In the genomic region with DNA sequence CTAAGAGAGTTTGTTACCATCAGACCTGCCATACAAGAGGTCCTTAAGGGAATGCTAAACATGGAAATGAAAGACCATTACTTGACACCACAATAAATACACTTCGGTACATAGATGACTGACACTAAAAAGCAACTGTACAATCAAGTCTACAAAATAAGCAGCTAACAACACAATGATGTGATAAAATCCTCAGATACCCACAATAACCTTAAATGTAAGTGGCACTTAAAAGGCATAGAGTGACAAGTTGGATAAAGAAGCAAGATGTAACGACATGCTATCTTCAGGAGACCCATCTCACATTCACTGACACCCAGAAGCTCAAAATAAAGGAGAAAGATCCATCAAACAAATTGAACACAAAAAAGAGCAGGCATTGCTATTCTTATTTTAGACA, we compare ENCODE assay signal across 3 cellular contexts.
"Had no signal": no experiment of that assay in that cellular context is flagged by ENCODE, and none has a peak within 500 bp of the region (broad histone marks: within the 10 kb centered on the region; RNA-seq: fewer than 3 reads in every experiment).

No MANE protein-coding gene starts in this region.

- H3K4me3 ChIP-seq: GM12878 had no signal

- DNase-seq: GDM1, GF-D8 had no signal
